In the genomic region with DNA sequence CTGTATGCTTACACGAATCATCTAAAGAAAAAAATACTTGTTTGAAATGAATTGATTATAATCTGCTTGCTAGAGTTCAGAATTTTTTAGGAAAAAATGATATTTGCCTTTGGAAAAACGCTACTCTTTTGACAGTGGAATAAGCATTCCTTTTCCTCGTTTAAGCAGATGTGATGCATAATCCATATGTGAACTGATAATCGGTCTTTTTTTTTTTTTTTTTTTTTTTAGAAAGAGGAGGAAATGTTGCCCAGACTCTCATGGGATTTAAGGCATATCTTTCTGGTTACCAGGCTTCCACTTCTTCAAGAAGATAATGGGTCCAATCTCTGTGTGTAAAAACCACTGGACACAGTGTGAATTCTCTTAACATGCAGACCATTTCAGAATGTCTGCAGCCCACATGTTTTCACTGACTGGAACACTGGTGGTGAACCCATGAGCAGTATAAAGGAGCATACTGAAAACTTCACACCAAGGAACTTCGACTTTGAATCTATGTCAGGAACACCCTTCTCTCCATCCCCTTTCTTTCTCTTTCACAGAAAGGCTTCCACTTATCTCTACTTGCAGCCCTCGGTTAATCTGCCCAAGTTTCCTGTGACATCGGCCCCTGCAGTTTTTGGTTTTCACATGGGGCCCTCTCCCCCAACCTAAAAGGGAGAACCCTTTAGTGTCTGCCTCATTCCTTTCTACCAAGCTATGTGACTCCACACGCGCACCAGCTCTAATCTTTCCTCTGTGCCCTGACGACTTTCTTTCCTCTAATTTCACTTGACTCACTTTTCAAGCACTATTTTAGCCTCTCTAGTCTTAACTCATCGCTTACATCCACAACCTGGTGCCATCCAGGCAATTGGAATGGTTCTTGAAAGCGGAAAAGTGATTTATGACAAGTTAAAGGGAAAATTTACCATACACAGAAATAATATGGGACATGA, we compare ENCODE assay signal across 24 cellular contexts.
"Had no signal": no experiment of that assay in that cellular context is flagged by ENCODE, and none has a peak within 500 bp of the region (broad histone marks: within the 10 kb centered on the region; RNA-seq: fewer than 3 reads in every experiment).

No MANE protein-coding gene starts in this region.

- DNase-seq: activated B cell treated with CpG ODN at 0.5 μM for 24 hours; activated CD4-positive, alpha-beta T cell treated with anti-CD3 and anti-CD28 coated beads, Interleukin-2, amount 50 U/mL, for 1 hour; activated CD8-positive, alpha-beta memory T cell treated with anti-CD3 and anti-CD28 coated beads, Interleukin-2, amount 10 ng/mL, durations not matched to agents 7 days and 5 days; activated CD8-positive, alpha-beta T cell treated with anti-CD3 and anti-CD28 coated beads for 36 hours; activated naive CD8-positive, alpha-beta T cell treated with anti-CD3 and anti-CD28 coated beads, Interleukin-2, amount 50 U/mL, for 24 hours; activated T-cell treated with anti-CD3 and anti-CD28 coated beads, Interleukin-2, amount 50 U/mL, for 48 hours; amygdala; central memory CD4-positive, alpha-beta T cell; esophagus squamous epithelium; foreskin melanocyte; heart right ventricle; left ventricle myocardium superior; naive thymus-derived CD8-positive, alpha-beta T cell; nucleus accumbens; pancreas; psoas muscle; stimulated activated CD4-positive, alpha-beta T cell treated with anti-CD3 and anti-CD28 coated beads, Interleukin-15, amount 100 ng/mL, for 24 hours; stimulated activated CD4-positive, alpha-beta T cell treated with anti-CD3 and anti-CD28 coated beads, Interleukin-2, amount 100 ng/mL, for 24 hours; stimulated activated naive CD4-positive, alpha-beta T cell; T-helper 9 cell; tibial artery; upper lobe of right lung had no signal

- H3K9me3 ChIP-seq: breast epithelium, esophagus squamous epithelium, heart right ventricle, pancreas, psoas muscle, suprapubic skin, tibial artery, upper lobe of right lung had no signal

- H3K4me3 ChIP-seq: breast epithelium, esophagus squamous epithelium, heart right ventricle, pancreas, psoas muscle, suprapubic skin, tibial artery, upper lobe of right lung had no signal

- ATAC-seq: activated CD8-positive, alpha-beta memory T cell treated with anti-CD3 and anti-CD28 coated beads, Interleukin-2, amount 10 ng/mL, durations not matched to agents 7 days and 5 days; activated CD8-positive, alpha-beta T cell treated with anti-CD3 and anti-CD28 coated beads for 36 hours; activated naive CD8-positive, alpha-beta T cell treated with anti-CD3 and anti-CD28 coated beads, Interleukin-2, amount 50 U/mL, for 24 hours; heart right ventricle; left ventricle myocardium superior; naive thymus-derived CD8-positive, alpha-beta T cell; psoas muscle; upper lobe of right lung had no signal

- H3K36me3 ChIP-seq: breast epithelium, esophagus squamous epithelium, heart right ventricle, pancreas, suprapubic skin, tibial artery, upper lobe of right lung had no signal

- H3K4me1 ChIP-seq: breast epithelium, esophagus squamous epithelium, heart right ventricle, pancreas, psoas muscle, suprapubic skin, tibial artery, upper lobe of right lung had no signal

- H3K27me3 ChIP-seq: breast epithelium, esophagus squamous epithelium, pancreas, suprapubic skin, tibial artery, upper lobe of right lung had no signal
